In the genomic region with DNA sequence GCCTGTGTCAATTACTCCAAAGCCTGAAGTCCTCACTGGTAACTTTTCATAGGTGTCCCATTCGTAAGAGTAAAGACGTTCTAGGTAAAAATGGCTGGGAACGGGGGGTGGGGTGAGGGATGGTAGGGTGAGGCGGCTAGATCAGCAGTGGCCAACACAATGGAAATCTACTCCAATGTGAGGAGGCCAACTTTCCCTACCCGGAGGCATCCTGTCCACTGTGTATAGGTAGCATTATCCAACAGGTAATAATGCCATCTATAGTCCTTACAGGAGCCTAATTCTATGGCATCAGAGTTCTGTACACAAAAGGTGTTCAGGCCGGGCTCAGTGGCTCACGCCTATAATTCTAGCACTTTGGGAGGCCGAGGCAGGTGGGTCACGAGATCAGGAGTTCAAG, we compare ENCODE assay signal across 8 cellular contexts. TPM values are rescaled to one million over a fixed set of nuclear protein-coding genes. Genes with fewer than 3 reads are reported as not detected.
"Had no signal": no experiment of that assay in that cellular context is flagged by ENCODE, and none has a peak within 500 bp of the region (broad histone marks: within the 10 kb centered on the region; RNA-seq: fewer than 3 reads in every experiment).

No MANE protein-coding gene starts in this region.

- H3K9ac ChIP-seq: GM23248 had no signal

- H2AFZ ChIP-seq: GM23248 had no signal

- H3K4me3 ChIP-seq: GM23248 had no signal

- FAIRE-seq: H1, H54, HTR-8/SVneo had no signal

- H3K27ac ChIP-seq: GM23248 had no signal

- DNase-seq: GM23248, H9, HCEC 1CT had no signal

RNA-seq across cellular contexts. Expression of a gene that starts 29.1 kb away (rescaled TPM):
- total RNA-seq: GM23248, H9, HT-29 had no signal
- polyA plus RNA-seq: GM23248, IgD-negative memory B cell had no signal

RNA-seq across cellular contexts. Expression of a gene that starts 54.4 kb away (rescaled TPM):
- total RNA-seq: GM23248 had no signal
- polyA plus RNA-seq: GM23248 had no signal
